ENCODE assay signal across 8 cellular contexts in genomic region chr7:27586825-27587224, GRCh38.
DNase-seq lines count a peak whose midpoint lies in the region; ATAC-seq and TF ChIP-seq lines count a peak whose summit lies in the region.

No MANE protein-coding gene starts in this region.

- no peak overlapping the region for H2BK5ac ChIP-seq in trophoblast cell (ENCODE audit: low read depth, low read length, poor library complexity)

- no peak overlapping the region for H2BK12ac ChIP-seq in trophoblast cell (ENCODE audit: low read length)

- no peaks in the 10 kb centered on the region for H3K79me1 ChIP-seq in trophoblast cell (ENCODE audit: low read length)

- no peak overlapping the region for H3K27ac Mint-ChIP-seq in mesothelial cell of epicardium

- no peak overlapping the region for H3K23ac ChIP-seq in trophoblast cell (ENCODE audit: low read length)

- H3K9me3 ChIP-seq in psoas muscle, result no peaks in the 10 kb centered on the region
- no peaks in the 10 kb centered on the region for H3K9me3 ChIP-seq in trophoblast cell (ENCODE audit: insufficient read depth, low read depth, low read length)

- no peaks in the 10 kb centered on the region for H3K9me3 Mint-ChIP-seq in mesothelial cell of epicardium

- H3K4me1 ChIP-seq in psoas muscle, result no peaks in the 10 kb centered on the region
- H3K4me1 ChIP-seq in trophoblast cell (ENCODE audit: control insufficient read depth in 1 of 2, insufficient read depth in 2 of 2, low read length in 2 of 2), result no peaks in the 10 kb centered on the region

- H3K4me3 Mint-ChIP-seq in mesothelial cell of epicardium, result no peak overlapping the region

- H3K18ac ChIP-seq in trophoblast cell (ENCODE audit: low read length), result no peak overlapping the region

- no peak overlapping the region for H2BK120ac ChIP-seq in trophoblast cell (ENCODE audit: insufficient read depth, low read length, poor library complexity)

- DNase-seq in Ammon's horn (ENCODE audit: low spot score) (peak; percentile 60), NCI-H69 (lab: John Stamatoyannopoulos, UW) (peak; percentile 96), psoas muscle (peak; percentile 53 to 80), mesothelial cell of epicardium (ENCODE audit: low spot score in 2 of 2, unreplicated experiment in 2 of 2) (no peak), trophoblast cell (no peak)
- no peak for DNase-seq in stimulated activated CD4-positive, alpha-beta T cell treated with anti-CD3 and anti-CD28 coated beads, Interleukin-1b, Interleukin-23, amount 100 ng/mL, for 48 hours

- no peak overlapping the region for H3K9ac ChIP-seq in trophoblast cell (ENCODE audit: low read length)

- H3K36me3 Mint-ChIP-seq in mesothelial cell of epicardium, result peaks cover 14% of the 10 kb centered on the region

- H2AFZ ChIP-seq in trophoblast cell (ENCODE audit: insufficient read depth, low read length, poor library complexity), result no peak overlapping the region

- H3K79me2 ChIP-seq in trophoblast cell (ENCODE audit: control insufficient read depth, insufficient read depth, low read length, poor library complexity), result no peaks in the 10 kb centered on the region

- ATAC-seq in GM19395 (IDR thresholded peaks at IDR 0.05; ENCODE audit: unreplicated experiment) (peak; percentile 90), HG03139 (IDR thresholded peaks at IDR 0.05; ENCODE audit: unreplicated experiment) (peak; percentile 93), psoas muscle (peak; percentile 97 to 100 (median 100))

- H3K4ac ChIP-seq in trophoblast cell (ENCODE audit: low read depth, low read length), result no peak overlapping the region

- H3K4me1 Mint-ChIP-seq in mesothelial cell of epicardium, result peaks cover 16% of the 10 kb centered on the region

- H4K8ac ChIP-seq in trophoblast cell (ENCODE audit: low read depth, low read length), result no peak overlapping the region

- H3K27ac ChIP-seq in psoas muscle (no peak overlapping the region), trophoblast cell (ENCODE audit: low read depth, low read length) (no peak overlapping the region)

- H4K91ac ChIP-seq in trophoblast cell (ENCODE audit: low read depth, low read length), result no peak overlapping the region

- no peak overlapping the region for H3K4me2 ChIP-seq in trophoblast cell (ENCODE audit: low read length)

- H3K14ac ChIP-seq in trophoblast cell (ENCODE audit: low read length), result no peak overlapping the region

- intact Hi-C loops in psoas muscle (cut with DNase I), result loop anchor here in 1 of 2 donors (10.0 kb wide), 1 partner anchor 438 kb away; no protein-coding TSS in a partner anchor

- H2AK5ac ChIP-seq in trophoblast cell (ENCODE audit: low read length), result no peak overlapping the region

- H3K36me3 ChIP-seq in psoas muscle (ENCODE audit: insufficient read depth in 1 of 2, low read depth in 1 of 2), result no peaks in the 10 kb centered on the region
- H3K36me3 ChIP-seq in trophoblast cell (ENCODE audit: control insufficient read depth in 1 of 2, insufficient read depth in 2 of 2, low read length in 2 of 2), result no peaks in the 10 kb centered on the region

- 25 to 46% (median 32%) methylated on average over 8 of the region's 8 CpGs for WGBS in psoas muscle, 3 donors
- WGBS in trophoblast cell (ENCODE audit: extremely low coverage, insufficient coverage, insufficient read length), result no CpG with 5 or more reads among the region's 8 CpGs

- H3K4me3 ChIP-seq in psoas muscle, result no peak overlapping the region
- H3K4me3 ChIP-seq in trophoblast cell (ENCODE audit: low read depth, low read length), result no peak overlapping the region

- TF ChIP-seq CTCF in psoas muscle (IDR thresholded peaks at IDR 0.05) (peak; percentile 31), mesothelial cell of epicardium (IDR thresholded peaks at IDR 0.05; ENCODE audit: unreplicated experiment) (no peak)

- H4K12ac ChIP-seq in trophoblast cell (ENCODE audit: low read depth, low read length), result no peak overlapping the region

- H3K27me3 Mint-ChIP-seq in mesothelial cell of epicardium (ENCODE audit: low read depth), result no peaks in the 10 kb centered on the region

- no peaks in the 10 kb centered on the region for H3K27me3 ChIP-seq in psoas muscle (ENCODE audit: insufficient read depth in 3 of 3, low read length in 2 of 3)
- H3K27me3 ChIP-seq in trophoblast cell (ENCODE audit: insufficient read depth, low read length), result no peaks in the 10 kb centered on the region

Comparison
In these comparisons a context has a peak if more than half of its experiments do, and no peak if none do; other contexts are left out.
1. DNase-seq: peak in Ammon's horn (single experiment), NCI-H69 (single experiment) and psoas muscle (2 of 2); none in mesothelial cell of epicardium (0 of 2), stimulated activated CD4-positive, alpha-beta T cell treated with anti-CD3 and anti-CD28 coated beads, Interleukin-1b, Interleukin-23, amount 100 ng/mL, for 48 hours (single experiment) and trophoblast cell (0 of 2).
2. Peak in every context shown above with its lines, with median percentiles within 50 percentile points of each other: ATAC-seq.